ENCODE assay signal across 1 cellular context in the genomic region with DNA sequence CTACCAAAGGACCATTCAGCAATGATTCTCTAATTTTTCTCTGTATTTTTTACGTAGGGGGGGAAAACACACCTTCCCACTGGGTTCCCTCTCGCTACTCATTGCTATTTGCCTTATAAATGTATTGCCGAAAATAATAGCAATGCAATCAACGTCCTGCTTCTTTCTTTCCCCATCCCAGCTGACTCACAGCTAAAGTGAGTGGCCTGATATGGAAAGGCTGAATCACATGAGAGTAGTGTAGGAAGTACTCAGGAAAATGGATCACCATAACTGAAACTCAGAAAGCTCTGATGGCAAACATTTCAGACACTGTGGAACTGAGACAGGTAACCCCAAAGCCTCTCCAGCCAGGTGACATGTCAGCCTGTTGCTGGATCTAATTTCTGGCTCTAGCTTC.
A peak's percentile ranks its signal among the peaks of the same experiment; 100 is the strongest.
TF ChIP-seq lines count a peak whose summit lies in the region.

No MANE protein-coding gene starts in this region.

TF ChIP-seq in HCT116, 20 proteins besides CTCF, POLR2A, EP300 and RAD21:
- TF ChIP-seq ZFX (IDR thresholded peaks at IDR 0.05) (no peak), YY1 (IDR thresholded peaks at IDR 0.05; ENCODE audit: extremely low read depth, insufficient replicate concordance, low read depth, low read length) (no peak), FOSL1 (IDR thresholded peaks at IDR 0.05; ENCODE audit: low read depth) (peak; percentile 40), SRF (IDR thresholded peaks at IDR 0.05; ENCODE audit: low read depth) (no peak), CEBPB (IDR thresholded peaks at IDR 0.05; ENCODE audit: low read depth) (no peak), MAX (IDR thresholded peaks at IDR 0.05) (no peak), ELF1 (IDR thresholded peaks at IDR 0.05; ENCODE audit: borderline replicate concordance, low read depth) (no peak), SP1 (IDR thresholded peaks at IDR 0.05; ENCODE audit: low read depth) (0 out of 2 replicates have a peak, but pooled peaks have one; percentile 11), EGR1 (IDR thresholded peaks at IDR 0.05; ENCODE audit: low read depth) (no peak)
TF ChIP-seq in HCT116: peak in this region for 2.
